Comparison of ENCODE assay signal across 1 cellular context in genomic region chr2:131125195-131125757, GRCh38.
TF ChIP-seq lines count a peak whose summit lies in the region.

No MANE protein-coding gene starts in this region.

TF ChIP-seq in K562, 482 proteins besides CTCF, POLR2A, EP300 and RAD21 (continued from another document):
- no peak for TF ChIP-seq E2F6 (IDR thresholded peaks at IDR 0.05; ENCODE audit: borderline replicate concordance in 1 of 2, extremely low read depth in 1 of 2, insufficient read depth in 1 of 2, insufficient read length in 1 of 2, low read depth in 1 of 2, low read length in 1 of 2, poor library complexity in 1 of 2, severe bottlenecking in 1 of 2)
- peak; percentile 86 for TF ChIP-seq NFIC (IDR thresholded peaks at IDR 0.05)
- TF ChIP-seq FOSL1 (tag; conservative IDR thresholded peaks at IDR 0.05), result no peak
- TF ChIP-seq NFIX (CRISPR knock-in tag; IDR thresholded peaks at IDR 0.05; ENCODE audit: low read depth), result peak; percentile 66
